In genomic region chr2:176189666-176190641, GRCh38 we compare ENCODE assay signal across 9 cellular contexts. TPM values are rescaled to one million over a fixed set of nuclear protein-coding genes. Genes with fewer than 3 reads are reported as not detected.
DNase-seq lines count a peak whose midpoint lies in the region; ATAC-seq and TF ChIP-seq lines count a peak whose summit lies in the region.
"Had no signal": no experiment of that assay in that cellular context is flagged by ENCODE, and none has a peak within 500 bp of the region (broad histone marks: within the 10 kb centered on the region; RNA-seq: fewer than 3 reads in every experiment).

No MANE protein-coding gene starts in this region.

- H3K27me3 ChIP-seq in RWPE2 (ENCODE audit: insufficient read depth, poor library complexity, severe bottlenecking) (peaks cover 7% of the 10 kb centered on the region), heart left ventricle (peaks cover 45 to 100% (median 87%) of the 10 kb centered on the region in 9 donors)

- H3K27me3 Mint-ChIP-seq in progenitor cell of endocrine pancreas, result peaks cover 87% of the 10 kb centered on the region

- peak overlapping the region; percentile 29 for H3K4me3 Mint-ChIP-seq in progenitor cell of endocrine pancreas (ENCODE audit: low read depth)

- no peak for TF ChIP-seq CTCF in RWPE2 (IDR thresholded peaks at IDR 0.05; ENCODE audit: poor library complexity, severe bottlenecking)
- TF ChIP-seq CTCF in heart left ventricle (IDR thresholded peaks at IDR 0.05), result no peak
- no peak for TF ChIP-seq CTCF in progenitor cell of endocrine pancreas (IDR thresholded peaks at IDR 0.05; ENCODE audit: unreplicated experiment)

- no peak for ATAC-seq in RWPE2 (ENCODE audit: low read depth)
- peak in 1 of 4 donors; percentile 14 for ATAC-seq in heart left ventricle

- H3K27ac Mint-ChIP-seq in progenitor cell of endocrine pancreas, result peak overlapping the region; percentile 16

- TF ChIP-seq POLR2A in heart left ventricle (IDR thresholded peaks at IDR 0.05), result no peak

- H3K36me3 ChIP-seq in RWPE2 (ENCODE audit: low read depth) (no peaks in the 10 kb centered on the region), heart left ventricle (no peaks in the 10 kb centered on the region)

- H3K4me1 ChIP-seq in RWPE2 (ENCODE audit: insufficient read depth, poor library complexity, severe bottlenecking) (no peaks in the 10 kb centered on the region), heart left ventricle (peaks cover 5 to 32% (median 22%) of the 10 kb centered on the region in 12 donors)

- intact Hi-C loops in heart left ventricle (cut with DNase I), result no loop called here

- H3K4me3 ChIP-seq in RWPE2 (ENCODE audit: severe bottlenecking) (peak overlapping the region; percentile 46), heart left ventricle (peak overlapping the region in 11 of 12 donors; percentile 35 to 73 (median 57))

- H3K9me3 ChIP-seq in RWPE2 (ENCODE audit: severe bottlenecking), result no peaks in the 10 kb centered on the region
- H3K9me3 ChIP-seq in heart left ventricle, result no peaks in the 10 kb centered on the region

- H3K9me3 Mint-ChIP-seq in progenitor cell of endocrine pancreas (ENCODE audit: low read depth), result no peaks in the 10 kb centered on the region

- H3K36me3 Mint-ChIP-seq in progenitor cell of endocrine pancreas (ENCODE audit: insufficient read depth), result no peaks in the 10 kb centered on the region

- WGBS in heart left ventricle, 4 donors, result 12 to 31% (median 16%) methylated on average over 29 of the region's 29 CpGs

- peaks cover 8% of the 10 kb centered on the region for H3K4me1 Mint-ChIP-seq in progenitor cell of endocrine pancreas (ENCODE audit: low read depth)

- no peak overlapping the region for H3K27ac ChIP-seq in RWPE2 (ENCODE audit: poor library complexity, severe bottlenecking)
- H3K27ac ChIP-seq in heart left ventricle, result peak overlapping the region in 1 of 12 donors; percentile 70

- peak; percentile 30 for DNase-seq in ELF-1 (ENCODE audit: low read depth, low spot score)
- no peak for DNase-seq in RWPE2 (ENCODE audit: low spot score)
- no peak for DNase-seq in heart left ventricle
- DNase-seq in progenitor cell of endocrine pancreas (ENCODE audit: low spot score, unreplicated experiment), result no peak
- no peak for DNase-seq in AG20443 (ENCODE audit: low spot score)
- DNase-seq in SIG-M5 (lab: John Stamatoyannopoulos, UW), result no peak
- DNase-seq in NCI-H2171 treated with DMSO at 0.1 percent for 48 hours (lab: John Stamatoyannopoulos, UW), result no peak
- no peak for DNase-seq in SHP77 treated with DMSO at 0.1 percent for 48 hours (lab: John Stamatoyannopoulos, UW)
- DNase-seq: activated effector memory CD4-positive, alpha-beta T cell treated with Interleukin-2 at 50 U/mL for 16 hours had no signal

RNA-seq across cellular contexts. Expression of gene HOXD1, which starts 1.5 kb away (rescaled TPM):
- under 1 TPM in 4 of 9 donors, not detected in 5; 0.16 to 0.51 (median 0.24) TPM for total RNA-seq in heart left ventricle
- under 1 TPM in 1 of 2 donors, not detected in 1; 0.08 TPM for polyA plus RNA-seq in heart left ventricle
- 0.16 TPM in 1 of 2 replicates, not detected in the other for total RNA-seq in progenitor cell of endocrine pancreas

RNA-seq across cellular contexts. Expression of gene HOXD3, which starts 32.8 kb away (rescaled TPM):
- 1 to 10 TPM in 2 of 9 donors, under 1 TPM in 7; 0.35 to 1.4 (median 0.56) TPM for total RNA-seq in heart left ventricle
- polyA plus RNA-seq in heart left ventricle, result under 1 TPM; 0.04 to 0.30 TPM
- total RNA-seq in progenitor cell of endocrine pancreas, result not detected in 2 replicates

RNA-seq across cellular contexts. Expression of gene HOXD4, which starts 38.6 kb away (rescaled TPM):
- total RNA-seq in heart left ventricle (under 1 TPM in 7 of 9 donors, not detected in 2; 0.17 to 0.96 (median 0.42) TPM), progenitor cell of endocrine pancreas (not detected in 2 replicates)
- under 1 TPM; 0.10 to 0.19 TPM for polyA plus RNA-seq in heart left ventricle
